27 cellular contexts compared by ENCODE assay signal in genomic region chr3:174784206-174784934, GRCh38.
"Had no signal": no experiment of that assay in that cellular context is flagged by ENCODE, and none has a peak within 500 bp of the region (broad histone marks: within the 10 kb centered on the region; RNA-seq: fewer than 3 reads in every experiment).

No MANE protein-coding gene starts in this region.

- H3K9ac ChIP-seq: parathyroid adenoma had no signal

- H3K4me1 Mint-ChIP-seq: stimulated activated naive CD8-positive, alpha-beta T cell treated with anti-CD3 and anti-CD28 coated beads, Interleukin-15, amount 100 ng/mL, for 72 hours had no signal

- DNase-seq: activated CD4-positive, alpha-beta memory T cell treated with anti-CD3 and anti-CD28 coated beads for 36 hours; activated CD4-positive, alpha-beta T cell treated with anti-CD3 and anti-CD28 coated beads for 1 hour; activated gamma-delta T cell treated with Interleukin-2 at 50 U/mL for 16 hours; activated T-cell treated with anti-CD3 and anti-CD28 coated beads for 4 hours; central memory CD4-positive, alpha-beta T cell; dorsolateral prefrontal cortex; head of caudate nucleus; kidney; stimulated activated CD4-positive, alpha-beta T cell treated with anti-CD3 and anti-CD28 coated beads, Interleukin-4, amount 100 ng/mL, for 1 hour; stimulated activated naive CD8-positive, alpha-beta T cell treated with anti-CD3 and anti-CD28 coated beads, Interleukin-15, amount 100 ng/mL, for 72 hours; T-helper 2 cell; trophoblast cell; WERI-Rb-1 had no signal

- H3K4me1 ChIP-seq: esophagus muscularis mucosa, parathyroid adenoma, suprapubic skin, vagina had no signal

- H3K27ac Mint-ChIP-seq: activated CD4-positive, alpha-beta memory T cell treated with anti-CD3 and anti-CD28 coated beads for 36 hours; activated naive CD4-positive, alpha-beta T cell treated with anti-CD3 and anti-CD28 coated beads, Interleukin-2, amount 50 U/mL, for 72 hours; activated T-helper 1 cell treated with anti-CD3 and anti-CD28 coated beads, Interleukin-12 subunit alpha, Interleukin-12 subunit beta, Interleukin-2, Interleukin-4 antibody, amounts not matched to agents 30 ng/mL and 10 ng/mL and 1 ng/mL, durations not matched to agents 14 hours and 24 hours and 36 hours; natural killer cell treated with Interleukin-12 subunit alpha and Interleukin-12 subunit beta and Interleukin-15 and Interleukin-18, amount 100 ng/mL, for 72 hours; stimulated activated naive CD8-positive, alpha-beta T cell treated with anti-CD3 and anti-CD28 coated beads, Interleukin-15, amount 100 ng/mL, for 72 hours had no signal

- H3K79me2 ChIP-seq: parathyroid adenoma had no signal

- H3K9me3 ChIP-seq: esophagus muscularis mucosa, neutrophil, suprapubic skin, vagina had no signal

- H3K36me3 ChIP-seq: esophagus muscularis mucosa, neutrophil, suprapubic skin, vagina, WERI-Rb-1 had no signal

- H3K36me3 Mint-ChIP-seq: activated CD4-positive, alpha-beta memory T cell treated with anti-CD3 and anti-CD28 coated beads for 36 hours; activated naive CD4-positive, alpha-beta T cell treated with anti-CD3 and anti-CD28 coated beads, Interleukin-2, amount 50 U/mL, for 72 hours; natural killer cell treated with Interleukin-12 subunit alpha and Interleukin-12 subunit beta and Interleukin-15 and Interleukin-18, amount 100 ng/mL, for 72 hours had no signal

- H2AFZ ChIP-seq: parathyroid adenoma had no signal

- H3K4me3 ChIP-seq: dorsolateral prefrontal cortex, esophagus muscularis mucosa, lung, smooth muscle cell, suprapubic skin, vagina had no signal

- FAIRE-seq: colon, frontal cortex, kidney had no signal

- ATAC-seq: activated naive CD4-positive, alpha-beta T cell treated with anti-CD3 and anti-CD28 coated beads, Interleukin-2, amount 50 U/mL, for 72 hours; left lobe of liver; natural killer cell treated with Interleukin-12 subunit alpha and Interleukin-12 subunit beta and Interleukin-15 and Interleukin-18, amount 100 ng/mL, for 72 hours; sciatic nerve; stimulated activated naive CD8-positive, alpha-beta T cell treated with anti-CD3 and anti-CD28 coated beads, Interleukin-15, amount 100 ng/mL, for 72 hours had no signal

- H3K4me2 ChIP-seq: smooth muscle cell had no signal

- H3K4me3 Mint-ChIP-seq: activated CD4-positive, alpha-beta memory T cell treated with anti-CD3 and anti-CD28 coated beads for 36 hours; activated T-helper 1 cell treated with anti-CD3 and anti-CD28 coated beads, Interleukin-12 subunit alpha, Interleukin-12 subunit beta, Interleukin-2, Interleukin-4 antibody, amounts not matched to agents 30 ng/mL and 10 ng/mL and 1 ng/mL, durations not matched to agents 14 hours and 24 hours and 36 hours; natural killer cell treated with Interleukin-12 subunit alpha and Interleukin-12 subunit beta and Interleukin-15 and Interleukin-18, amount 100 ng/mL, for 72 hours; stimulated activated naive CD8-positive, alpha-beta T cell treated with anti-CD3 and anti-CD28 coated beads, Interleukin-15, amount 100 ng/mL, for 72 hours had no signal

- H3K27me3 ChIP-seq: dorsolateral prefrontal cortex, esophagus muscularis mucosa, neutrophil, suprapubic skin, vagina had no signal

- H3K27me3 Mint-ChIP-seq: activated CD4-positive, alpha-beta memory T cell treated with anti-CD3 and anti-CD28 coated beads for 36 hours; natural killer cell treated with Interleukin-12 subunit alpha and Interleukin-12 subunit beta and Interleukin-15 and Interleukin-18, amount 100 ng/mL, for 72 hours; stimulated activated naive CD8-positive, alpha-beta T cell treated with anti-CD3 and anti-CD28 coated beads, Interleukin-15, amount 100 ng/mL, for 72 hours had no signal

- H3K27ac ChIP-seq: dorsolateral prefrontal cortex, esophagus muscularis mucosa, neutrophil, parathyroid adenoma, suprapubic skin, vagina, WERI-Rb-1 had no signal
